Comparison of ENCODE assay signal across 2 cellular contexts in the genomic region with DNA sequence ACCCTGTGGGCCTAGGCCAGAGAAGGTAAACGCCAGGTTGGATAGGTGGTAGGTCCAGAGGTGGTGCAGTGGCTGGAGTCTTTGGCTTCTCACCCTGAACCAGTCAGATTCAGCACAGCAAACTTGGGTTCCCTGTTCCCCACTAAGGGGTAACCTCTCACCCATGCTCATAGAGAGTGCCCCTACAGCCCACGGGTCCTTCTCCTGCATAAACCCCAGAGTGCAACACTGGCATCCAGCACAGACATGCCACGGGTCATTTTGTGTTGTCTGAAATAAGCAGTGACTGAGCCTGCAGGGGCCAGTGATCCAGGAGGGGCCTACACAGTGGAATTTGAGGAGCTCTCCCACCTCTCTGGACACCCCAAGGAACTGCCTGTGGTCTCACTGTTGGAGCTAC.
TF ChIP-seq lines count a peak whose summit lies in the region.

No MANE protein-coding gene starts in this region.

TF ChIP-seq in SK-N-SH, 30 proteins besides CTCF, POLR2A, EP300 and RAD21 (continued from another document):
- TF ChIP-seq, protein P1, sequence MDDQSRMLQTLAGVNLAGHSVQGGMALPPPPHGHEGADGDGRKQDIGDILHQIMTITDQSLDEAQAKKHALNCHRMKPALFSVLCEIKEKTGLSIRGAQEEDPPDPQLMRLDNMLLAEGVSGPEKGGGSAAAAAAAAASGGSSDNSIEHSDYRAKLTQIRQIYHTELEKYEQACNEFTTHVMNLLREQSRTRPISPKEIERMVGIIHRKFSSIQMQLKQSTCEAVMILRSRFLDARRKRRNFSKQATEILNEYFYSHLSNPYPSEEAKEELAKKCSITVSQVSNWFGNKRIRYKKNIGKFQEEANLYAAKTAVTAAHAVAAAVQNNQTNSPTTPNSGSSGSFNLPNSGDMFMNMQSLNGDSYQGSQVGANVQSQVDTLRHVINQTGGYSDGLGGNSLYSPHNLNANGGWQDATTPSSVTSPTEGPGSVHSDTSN (IDR thresholded peaks at IDR 0.05), result no peak
- TF ChIP-seq REST (IDR thresholded peaks at IDR 0.05; ENCODE audit: low read depth, low read length) (no peak), RCOR1 (IDR thresholded peaks at IDR 0.05; ENCODE audit: low read length) (no peak), ELF1 (IDR thresholded peaks at IDR 0.05) (no peak), GATA2 (CRISPR knock-in tag; IDR thresholded peaks at IDR 0.05) (no peak), GABPA (IDR thresholded peaks at IDR 0.05; ENCODE audit: low read depth) (no peak)

TF ChIP-seq in SK-N-SH treated with all-trans-retinoic acid at 6 μM for 48 hours, 23 proteins besides CTCF, POLR2A, EP300 and RAD21 (continued from another document):
- TF ChIP-seq PPARA (CRISPR knock-in tag; IDR thresholded peaks at IDR 0.05; ENCODE audit: borderline replicate concordance) (no peak), POU6F1 (CRISPR knock-in tag; IDR thresholded peaks at IDR 0.05; ENCODE audit: borderline replicate concordance, low read depth) (no peak), CSRNP3 (CRISPR knock-in tag; IDR thresholded peaks at IDR 0.05) (no peak), ZFP30 (CRISPR knock-in tag; IDR thresholded peaks at IDR 0.05) (no peak), ESRRG (CRISPR knock-in tag; IDR thresholded peaks at IDR 0.05) (no peak), ARNTL (CRISPR knock-in tag; IDR thresholded peaks at IDR 0.05; ENCODE audit: borderline replicate concordance, low read depth) (no peak), CSDC2 (CRISPR knock-in tag; IDR thresholded peaks at IDR 0.05) (no peak), TCF4 (CRISPR knock-in tag; IDR thresholded peaks at IDR 0.05; ENCODE audit: borderline replicate concordance) (no peak), PATZ1 (CRISPR knock-in tag; IDR thresholded peaks at IDR 0.05; ENCODE audit: borderline replicate concordance) (no peak), GLIS3 (CRISPR knock-in tag; IDR thresholded peaks at IDR 0.05) (no peak)
TF ChIP-seq in SK-N-SH treated with all-trans-retinoic acid at 6 μM for 48 hours: peak in this region for 0.
